Comparison of ENCODE assay signal across 10 cellular contexts in the genomic region with DNA sequence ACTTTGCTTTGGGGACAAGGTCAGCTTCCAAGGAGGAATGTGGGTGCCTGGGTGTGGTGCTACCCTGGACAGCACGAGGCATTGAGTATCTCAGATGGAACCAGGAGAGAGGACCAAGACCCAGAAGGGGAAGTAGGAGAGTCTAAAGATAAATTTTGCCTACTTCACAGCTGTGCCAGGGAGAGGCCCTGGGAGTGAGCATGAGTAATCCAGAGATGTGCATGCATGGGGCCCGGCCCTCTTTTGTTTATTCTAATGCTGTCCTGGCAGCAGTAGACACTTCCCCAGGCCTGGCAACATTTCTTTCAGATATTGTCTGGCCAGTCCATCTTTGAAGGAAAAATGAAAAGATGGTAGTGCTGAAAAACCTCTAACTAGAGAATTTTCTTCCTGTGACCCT. TPM values are rescaled to one million over a fixed set of nuclear protein-coding genes. Genes with fewer than 3 reads are reported as not detected.
DNase-seq lines count a peak whose midpoint lies in the region; TF ChIP-seq lines count a peak whose summit lies in the region.
"Had no signal": no experiment of that assay in that cellular context is flagged by ENCODE, and none has a peak within 500 bp of the region (broad histone marks: within the 10 kb centered on the region; RNA-seq: fewer than 3 reads in every experiment).

No MANE protein-coding gene starts in this region.

- DNase-seq in AG08395 (ENCODE audit: low spot score) (peak; percentile 76), mesenchymal stem cell (peak; percentile 71), UCSD-AML1 (lab: John Stamatoyannopoulos, UW; ENCODE audit: unreplicated experiment) (no peak), retina (no peak), epidermal melanocyte (ENCODE audit: insufficient read length, low spot score) (no peak), NCI-H2196 (lab: John Stamatoyannopoulos, UW; ENCODE audit: unreplicated experiment) (no peak)
- DNase-seq: CD4-positive, CD25-positive, alpha-beta regulatory T cell; NCI-H2029 treated with DMSO at 0.1 percent for 48 hours had no signal

- no peak overlapping the region for H2BK15ac ChIP-seq in mesenchymal stem cell (ENCODE audit: low read depth, poor library complexity, severe bottlenecking)

- H3K79me1 ChIP-seq in mesenchymal stem cell (replicated peaks; ENCODE audit: low read length, poor library complexity, severe bottlenecking), result no peaks in the 10 kb centered on the region

- no peak overlapping the region for H3K4ac ChIP-seq in mesenchymal stem cell (ENCODE audit: low read depth in 1 of 2, low read length in 2 of 2)

- H3K9ac ChIP-seq in Loucy (ENCODE audit: low read depth, low read length, poor library complexity, severe bottlenecking) (no peak overlapping the region), mesenchymal stem cell (ENCODE audit: low read length) (peak overlapping the region; percentile 51)

- H3F3A ChIP-seq in Loucy (ENCODE audit: low read depth), result no peaks in the 10 kb centered on the region; the same call in 1 of the 2 replicates

- no peaks in the 10 kb centered on the region for H3K9me2 ChIP-seq in Loucy (replicated peaks; ENCODE audit: low read depth, low read length)

- no peak overlapping the region for H3K14ac ChIP-seq in mesenchymal stem cell (ENCODE audit: low read length in 2 of 2)

- no peak overlapping the region for H2BK120ac ChIP-seq in mesenchymal stem cell (ENCODE audit: low read depth, low read length)

- no peak for TF ChIP-seq CTCF in Loucy (conservative IDR thresholded peaks at IDR 0.05; ENCODE audit: low read length)

- H3K4me2 ChIP-seq in Loucy (ENCODE audit: low read depth, low read length, poor library complexity, severe bottlenecking) (no peak overlapping the region), mesenchymal stem cell (ENCODE audit: low read length, poor library complexity, severe bottlenecking) (no peak overlapping the region)

- H2BK12ac ChIP-seq in mesenchymal stem cell (ENCODE audit: low read length in 2 of 2), result peak overlapping the region; percentile 49 to 63

- H3K9me3 ChIP-seq in Loucy (ENCODE audit: insufficient read depth, low read depth, low read length) (no peaks in the 10 kb centered on the region), mesenchymal stem cell (ENCODE audit: control insufficient read depth, low read length) (no peaks in the 10 kb centered on the region)

- H4K8ac ChIP-seq in mesenchymal stem cell (ENCODE audit: low read length), result no peak overlapping the region

- H3K4me1 ChIP-seq in Loucy (ENCODE audit: insufficient read depth, low read length, poor library complexity, severe bottlenecking), result no peaks in the 10 kb centered on the region
- H3K4me1 ChIP-seq in mesenchymal stem cell (ENCODE audit: control insufficient read depth, insufficient read depth, low read depth, low read length), result peaks cover 4% of the 10 kb centered on the region

- no peak overlapping the region for H4K91ac ChIP-seq in mesenchymal stem cell (ENCODE audit: low read length)

- H2AK5ac ChIP-seq in mesenchymal stem cell (ENCODE audit: low read length, severe bottlenecking), result no peak overlapping the region

- no peaks in the 10 kb centered on the region for H3K79me2 ChIP-seq in Loucy (ENCODE audit: insufficient read depth, low read length)

- H4K20me1 ChIP-seq in Loucy (ENCODE audit: insufficient read depth, low read length, poor library complexity, severe bottlenecking), result no peaks in the 10 kb centered on the region

- peak overlapping the region; percentile 41; the same call in 1 of the 2 replicates for H2AFZ ChIP-seq in Loucy (ENCODE audit: low read length)
- H2AFZ ChIP-seq in mesenchymal stem cell (ENCODE audit: low read depth, low read length), result no peak overlapping the region

- H3K23ac ChIP-seq in mesenchymal stem cell (ENCODE audit: low read length in 2 of 2), result no peak overlapping the region

- no peaks in the 10 kb centered on the region for H3K27me3 ChIP-seq in Loucy (ENCODE audit: insufficient read depth, low read length, poor library complexity, severe bottlenecking)
- H3K27me3 ChIP-seq in mesenchymal stem cell (ENCODE audit: control insufficient read depth in 1 of 2, insufficient read depth in 1 of 2, low read length in 2 of 2), result no peaks in the 10 kb centered on the region

- H3K27ac ChIP-seq in cingulate gyrus (ENCODE audit: low read depth, low read length) (peak overlapping the region; percentile 39), mesenchymal stem cell (ENCODE audit: low read length, poor library complexity, severe bottlenecking) (no peak overlapping the region)

- no peak overlapping the region for H2BK5ac ChIP-seq in mesenchymal stem cell (ENCODE audit: low read depth, low read length, poor library complexity, severe bottlenecking)

- WGBS in mesenchymal stem cell, result 14% methylated on average over 2 of the region's 2 CpGs

- H3K4me3 ChIP-seq in Loucy (ENCODE audit: low read length, poor library complexity, severe bottlenecking), result no peak overlapping the region
- H3K4me3 ChIP-seq in mesenchymal stem cell (ENCODE audit: insufficient read depth in 1 of 2, low read depth in 1 of 2, low read length in 2 of 2), result no peak overlapping the region

- H3K36me3 ChIP-seq in Loucy (ENCODE audit: insufficient read depth, low read length) (no peaks in the 10 kb centered on the region), mesenchymal stem cell (ENCODE audit: control insufficient read depth in 1 of 2, insufficient read depth in 2 of 2, low read depth in 1 of 2, low read length in 2 of 2) (no peaks in the 10 kb centered on the region)

- peak overlapping the region in 1 of 2 experiments; percentile 82 for H3K18ac ChIP-seq in mesenchymal stem cell (ENCODE audit: low read depth in 1 of 2, low read length in 2 of 2)

RNA-seq across cellular contexts. Expression of a gene that starts 49.5 kb away (rescaled TPM):
- polyA plus RNA-seq in mesenchymal stem cell (2013, experiment 1 of 2), result 24.7 TPM
- polyA plus RNA-seq in mesenchymal stem cell (2013, experiment 2 of 2), result 30.8 TPM

Comparison
In these comparisons a context has a peak if more than half of its experiments do, and no peak if none do; other contexts are left out.
1. DNase-seq: peak in AG08395 (single experiment) and mesenchymal stem cell (single experiment); none in UCSD-AML1 (single experiment), retina (single experiment), epidermal melanocyte (single experiment) and NCI-H2196 (single experiment).